In genomic region chr2:120693121-120693520, GRCh38 we compare ENCODE assay signal across 2 cellular contexts.
TF ChIP-seq lines count a peak whose summit lies in the region.

No MANE protein-coding gene starts in this region.

TF ChIP-seq in IMR-90, 13 proteins besides CTCF, POLR2A, EP300 and RAD21:
- TF ChIP-seq BHLHE40 (IDR thresholded peaks at IDR 0.05; ENCODE audit: low read depth, low read length) = no peak
- no peak for TF ChIP-seq CEBPB (IDR thresholded peaks at IDR 0.05; ENCODE audit: low read depth, low read length)
- TF ChIP-seq NFE2L2 (IDR thresholded peaks at IDR 0.05; ENCODE audit: low read depth, low read length) = no peak
- TF ChIP-seq FOS (IDR thresholded peaks at IDR 0.05; ENCODE audit: low read depth, low read length) = no peak
- TF ChIP-seq RFX5 (IDR thresholded peaks at IDR 0.05; ENCODE audit: low read depth, low read length) = no peak
- no peak for TF ChIP-seq MXI1 (IDR thresholded peaks at IDR 0.05; ENCODE audit: borderline replicate concordance, low read depth, low read length)
- TF ChIP-seq USF2 (IDR thresholded peaks at IDR 0.05; ENCODE audit: low read depth, low read length) = no peak
- no peak for TF ChIP-seq RCOR1 (IDR thresholded peaks at IDR 0.05; ENCODE audit: insufficient replicate concordance, low read length)
- TF ChIP-seq SMC3 (IDR thresholded peaks at IDR 0.05; ENCODE audit: low read depth, low read length) = no peak
- no peak for TF ChIP-seq CHD1 (IDR thresholded peaks at IDR 0.05; ENCODE audit: low read depth, low read length)
- TF ChIP-seq ELK1 (IDR thresholded peaks at IDR 0.05; ENCODE audit: borderline replicate concordance, low read depth, low read length) = no peak

TF ChIP-seq in endothelial cell of umbilical vein, 7 proteins besides CTCF, POLR2A, EP300 and RAD21:
- TF ChIP-seq FOS (IDR thresholded peaks at IDR 0.05; ENCODE audit: borderline replicate concordance, insufficient read depth, low read length) = peak; percentile 53
- no peak for TF ChIP-seq GATA2 (IDR thresholded peaks at IDR 0.05; ENCODE audit: insufficient read depth, insufficient read length, low read depth, low read length)
